14 cellular contexts compared by ENCODE assay signal in genomic region chr9:4207881-4208615, GRCh38.
DNase-seq lines count a peak whose midpoint lies in the region; ATAC-seq and TF ChIP-seq lines count a peak whose summit lies in the region.
"Had no signal": no experiment of that assay in that cellular context is flagged by ENCODE, and none has a peak within 500 bp of the region (broad histone marks: within the 10 kb centered on the region; RNA-seq: fewer than 3 reads in every experiment).

No MANE protein-coding gene starts in this region.

- H3K9me3 ChIP-seq in adrenal gland (replicated peaks in 1 of 3) (no peaks in the 10 kb centered on the region), gastrocnemius medialis (no peaks in the 10 kb centered on the region)
- H3K9me3 ChIP-seq: colonic mucosa had no signal

- H3K9me3 Mint-ChIP-seq in activated T-helper 1 cell treated with anti-CD3 and anti-CD28 coated beads, Interleukin-12 subunit alpha, Interleukin-12 subunit beta, Interleukin-2, Interleukin-4 antibody, amounts not matched to agents 30 ng/mL and 10 ng/mL and 1 ng/mL, durations not matched to agents 14 hours and 24 hours and 36 hours, result peaks cover 5% of the 10 kb centered on the region
- H3K9me3 Mint-ChIP-seq: activated CD4-positive, alpha-beta T cell treated with anti-CD3 and anti-CD28 coated beads, Interleukin-2, amount 10 ng/mL, durations not matched to agents 7 days and 5 days had no signal

- no peak overlapping the region for H3K27ac Mint-ChIP-seq in activated T-helper 1 cell treated with anti-CD3 and anti-CD28 coated beads, Interleukin-12 subunit alpha, Interleukin-12 subunit beta, Interleukin-2, Interleukin-4 antibody, amounts not matched to agents 30 ng/mL and 10 ng/mL and 1 ng/mL, durations not matched to agents 14 hours and 24 hours and 36 hours
- H3K27ac Mint-ChIP-seq: activated CD4-positive, alpha-beta T cell treated with anti-CD3 and anti-CD28 coated beads, Interleukin-2, amount 10 ng/mL, durations not matched to agents 7 days and 5 days had no signal

- intact Hi-C loops in adrenal gland (cut with DNase I) (no loop called here), Right ventricle myocardium superior (cut with DNase I) (no loop called here), gastrocnemius medialis (cut with DNase I; ENCODE audit: low total_unique reads) (no loop called here)
- intact Hi-C loops in activated T-helper 1 cell treated with anti-CD3 and anti-CD28 coated beads, Interleukin-12 subunit alpha, Interleukin-12 subunit beta, Interleukin-2, Interleukin-4 antibody, amounts not matched to agents 30 ng/mL and 10 ng/mL and 1 ng/mL, durations not matched to agents 14 hours and 24 hours and 36 hours (cut with micrococcal nuclease), result no loop called here

- H3K27me3 ChIP-seq in adrenal gland (no peaks in the 10 kb centered on the region), gastrocnemius medialis (no peaks in the 10 kb centered on the region)
- H3K27me3 ChIP-seq: colonic mucosa had no signal

- no peaks in the 10 kb centered on the region for H3K36me3 ChIP-seq in adrenal gland (replicated peaks in 1 of 2)
- H3K36me3 ChIP-seq in gastrocnemius medialis, result no peaks in the 10 kb centered on the region
- H3K36me3 ChIP-seq: colonic mucosa had no signal

- 60 to 78% (median 69%) methylated on average over 9 of the region's 9 CpGs for WGBS in adrenal gland, 4 donors

- H3K4me3 ChIP-seq in adrenal gland, result no peak overlapping the region
- H3K4me3 ChIP-seq in gastrocnemius medialis, result no peak overlapping the region
- H3K4me3 ChIP-seq: colonic mucosa, skin epidermis had no signal

- peak; percentile 59 for DNase-seq in GM04503 (ENCODE audit: low read depth)
- DNase-seq in adrenal gland, result no peak
- peak; percentile 42 for DNase-seq in Right ventricle myocardium superior
- no peak for DNase-seq in gastrocnemius medialis
- no peak for DNase-seq in H4 (ENCODE audit: low spot score)
- no peak for DNase-seq in DMS53 treated with DMSO at 0.1 percent for 48 hours (lab: John Stamatoyannopoulos, UW; ENCODE audit: unreplicated experiment)
- DNase-seq in activated T-helper 1 cell treated with anti-CD3 and anti-CD28 coated beads, Interleukin-12 subunit alpha, Interleukin-12 subunit beta, Interleukin-2, Interleukin-4 antibody, amounts not matched to agents 30 ng/mL and 10 ng/mL and 1 ng/mL, durations not matched to agents 14 hours and 24 hours and 36 hours (ENCODE audit: low spot score), result no peak
- DNase-seq: activated CD4-positive, alpha-beta T cell treated with anti-CD3 and anti-CD28 coated beads, Interleukin-2, amount 10 ng/mL, durations not matched to agents 7 days and 5 days; activated gamma-delta T cell; colonic mucosa; MM.1S had no signal

- peak; percentile 91 for ATAC-seq in Right ventricle myocardium superior (ENCODE audit: poor library complexity)
- ATAC-seq in gastrocnemius medialis, result peak; percentile 33 to 69
- no peak for ATAC-seq in GM18505 (IDR thresholded peaks at IDR 0.05; ENCODE audit: unreplicated experiment)

- H3K27ac ChIP-seq in adrenal gland (peak overlapping the region in 3 of 5 donors; percentile 14 to 76 (median 56)), gastrocnemius medialis (peak overlapping the region in 2 of 4 donors; percentile 1 to 17)
- H3K27ac ChIP-seq: colonic mucosa, HL-60, skin epidermis had no signal

- no peaks in the 10 kb centered on the region for H3K4me1 Mint-ChIP-seq in activated T-helper 1 cell treated with anti-CD3 and anti-CD28 coated beads, Interleukin-12 subunit alpha, Interleukin-12 subunit beta, Interleukin-2, Interleukin-4 antibody, amounts not matched to agents 30 ng/mL and 10 ng/mL and 1 ng/mL, durations not matched to agents 14 hours and 24 hours and 36 hours (ENCODE audit: low read depth)
- H3K4me1 Mint-ChIP-seq: activated CD4-positive, alpha-beta T cell treated with anti-CD3 and anti-CD28 coated beads, Interleukin-2, amount 10 ng/mL, durations not matched to agents 7 days and 5 days had no signal

- TF ChIP-seq POLR2A in adrenal gland (IDR thresholded peaks at IDR 0.05) (no peak), gastrocnemius medialis (IDR thresholded peaks at IDR 0.05) (no peak), GM18505 (IDR thresholded peaks at IDR 0.05; ENCODE audit: borderline replicate concordance, extremely low read depth, insufficient read depth, insufficient read length) (no peak)

- TF ChIP-seq CTCF in adrenal gland (IDR thresholded peaks at IDR 0.05), result no peak
- TF ChIP-seq CTCF in gastrocnemius medialis (IDR thresholded peaks at IDR 0.05 in 4 of 5, conservative IDR thresholded peaks at IDR 0.05 in 1 of 5), result no peak

- H3K27me3 Mint-ChIP-seq in activated T-helper 1 cell treated with anti-CD3 and anti-CD28 coated beads, Interleukin-12 subunit alpha, Interleukin-12 subunit beta, Interleukin-2, Interleukin-4 antibody, amounts not matched to agents 30 ng/mL and 10 ng/mL and 1 ng/mL, durations not matched to agents 14 hours and 24 hours and 36 hours (ENCODE audit: insufficient read depth), result no peaks in the 10 kb centered on the region
- H3K27me3 Mint-ChIP-seq: activated CD4-positive, alpha-beta T cell treated with anti-CD3 and anti-CD28 coated beads, Interleukin-2, amount 10 ng/mL, durations not matched to agents 7 days and 5 days had no signal

- H3K36me3 Mint-ChIP-seq in activated T-helper 1 cell treated with anti-CD3 and anti-CD28 coated beads, Interleukin-12 subunit alpha, Interleukin-12 subunit beta, Interleukin-2, Interleukin-4 antibody, amounts not matched to agents 30 ng/mL and 10 ng/mL and 1 ng/mL, durations not matched to agents 14 hours and 24 hours and 36 hours (ENCODE audit: low read depth), result no peaks in the 10 kb centered on the region

- in situ Hi-C loops in gastrocnemius medialis (cut with MboI; ENCODE audit: low sequenced_read_pairs in 4 of 4), result no loop called here

- H3K4me3 Mint-ChIP-seq in activated T-helper 1 cell treated with anti-CD3 and anti-CD28 coated beads, Interleukin-12 subunit alpha, Interleukin-12 subunit beta, Interleukin-2, Interleukin-4 antibody, amounts not matched to agents 30 ng/mL and 10 ng/mL and 1 ng/mL, durations not matched to agents 14 hours and 24 hours and 36 hours, result no peak overlapping the region
- H3K4me3 Mint-ChIP-seq: activated CD4-positive, alpha-beta T cell treated with anti-CD3 and anti-CD28 coated beads, Interleukin-2, amount 10 ng/mL, durations not matched to agents 7 days and 5 days had no signal

- H3K4me1 ChIP-seq in adrenal gland (replicated peaks in 1 of 2), result peaks cover 0 to 4% of the 10 kb centered on the region in 2 donors
- H3K4me1 ChIP-seq in gastrocnemius medialis, result peaks cover 10 to 17% of the 10 kb centered on the region in 2 donors
- H3K4me1 ChIP-seq: colonic mucosa had no signal

Comparison
In these comparisons a context has a peak if more than half of its experiments do, and no peak if none do; other contexts are left out.
1. DNase-seq: peak in GM04503 (single experiment) and Right ventricle myocardium superior (single experiment); none in adrenal gland (0 of 7), gastrocnemius medialis (0 of 2), H4 (single experiment), DMS53 treated with DMSO at 0.1 percent for 48 hours (single experiment) and activated T-helper 1 cell treated with anti-CD3 and anti-CD28 coated beads, Interleukin-12 subunit alpha, Interleukin-12 subunit beta, Interleukin-2, Interleukin-4 antibody, amounts not matched to agents 30 ng/mL and 10 ng/mL and 1 ng/mL, durations not matched to agents 14 hours and 24 hours and 36 hours (single experiment).